ENCODE assay signal across 30 cellular contexts in genomic region chr12:70815056-70815455, GRCh38.
"Had no signal": no experiment of that assay in that cellular context is flagged by ENCODE, and none has a peak within 500 bp of the region (broad histone marks: within the 10 kb centered on the region; RNA-seq: fewer than 3 reads in every experiment).

No MANE protein-coding gene starts in this region.

- H3K36me3 Mint-ChIP-seq: activated naive CD4-positive, alpha-beta T cell treated with anti-CD3 and anti-CD28 coated beads, Interleukin-2, amount 10 ng/mL, durations not matched to agents 7 days and 5 days; activated naive CD8-positive, alpha-beta T cell treated with anti-CD3 and anti-CD28 coated beads, Interleukin-2, amount 10 ng/mL, durations not matched to agents 7 days and 5 days; brain had no signal

- H3K9me3 ChIP-seq: ascending aorta, esophagus squamous epithelium had no signal

- DNase-seq: activated B cell treated with CpG ODN at 0.5 μM for 24 hours; activated CD4-positive, alpha-beta T cell treated with anti-CD3 and anti-CD28 coated beads for 48 hours; activated CD4-positive, alpha-beta T cell treated with anti-CD3 and anti-CD28 coated beads, Interleukin-2, amount 50 U/mL, for 1 hour; activated CD4-positive, alpha-beta T cell treated with anti-CD3 and anti-CD28 coated beads, Interleukin-2, amount 50 U/mL, for 48 hours; activated CD8-positive, alpha-beta memory T cell treated with anti-CD3 and anti-CD28 coated beads for 24 hours; activated CD8-positive, alpha-beta T cell treated with anti-CD3 and anti-CD28 coated beads for 36 hours; activated gamma-delta T cell; activated naive CD4-positive, alpha-beta T cell; activated naive CD4-positive, alpha-beta T cell treated with anti-CD3 and anti-CD28 coated beads, Interleukin-2, amount 10 ng/mL, durations not matched to agents 7 days and 5 days; activated naive CD8-positive, alpha-beta T cell treated with anti-CD3 and anti-CD28 coated beads, Interleukin-2, amount 10 ng/mL, durations not matched to agents 7 days and 5 days; activated T-cell treated with anti-CD3 and anti-CD28 coated beads, Interleukin-2, amount 50 U/mL, for 1 hour; activated T-cell treated with anti-CD3 and anti-CD28 coated beads, Interleukin-2, amount 50 U/mL, for 72 hours; cortex of kidney; dermis blood vessel endothelial cell; effector CD4-positive, alpha-beta T cell; effector memory CD8-positive, alpha-beta T cell; erythroblast; esophagus squamous epithelium; foreskin melanocyte; heart right ventricle; hippocampal formation; T-helper 17 cell; T1000; WERI-Rb-1 had no signal

- H3K9me3 Mint-ChIP-seq: activated CD8-positive, alpha-beta T cell treated with anti-CD3 and anti-CD28 coated beads for 36 hours; activated naive CD4-positive, alpha-beta T cell treated with anti-CD3 and anti-CD28 coated beads, Interleukin-2, amount 10 ng/mL, durations not matched to agents 7 days and 5 days; activated naive CD8-positive, alpha-beta T cell treated with anti-CD3 and anti-CD28 coated beads, Interleukin-2, amount 10 ng/mL, durations not matched to agents 7 days and 5 days; activated T-cell treated with anti-CD3 and anti-CD28 coated beads, Interleukin-2, amount 50 U/mL, for 72 hours; T-helper 2 cell treated with Interferon-gamma antibody and Interleukin-4, amounts not matched to agents 5 μg/mL and 100 μg/mL, for 36 hours had no signal

- H3K27ac Mint-ChIP-seq: activated B cell treated with CpG ODN at 0.5 μM for 24 hours; activated CD8-positive, alpha-beta T cell treated with anti-CD3 and anti-CD28 coated beads for 36 hours; activated naive CD4-positive, alpha-beta T cell treated with anti-CD3 and anti-CD28 coated beads, Interleukin-2, amount 10 ng/mL, durations not matched to agents 7 days and 5 days; activated naive CD4-positive, alpha-beta T cell treated with anti-CD3 and anti-CD28 coated beads, Interleukin-2, amount 50 U/mL, for 72 hours; activated naive CD8-positive, alpha-beta T cell treated with anti-CD3 and anti-CD28 coated beads, Interleukin-2, amount 10 ng/mL, durations not matched to agents 7 days and 5 days; activated T-cell treated with anti-CD3 and anti-CD28 coated beads, Interleukin-2, amount 50 U/mL, for 72 hours; brain; effector memory CD8-positive, alpha-beta T cell; T-helper 17 cell; T-helper 2 cell treated with Interferon-gamma antibody and Interleukin-4, amounts not matched to agents 5 μg/mL and 100 μg/mL, for 36 hours had no signal

- H3K4me1 Mint-ChIP-seq: activated B cell treated with CpG ODN at 0.5 μM for 24 hours; activated naive CD4-positive, alpha-beta T cell treated with anti-CD3 and anti-CD28 coated beads, Interleukin-2, amount 10 ng/mL, durations not matched to agents 7 days and 5 days; activated naive CD8-positive, alpha-beta T cell treated with anti-CD3 and anti-CD28 coated beads, Interleukin-2, amount 10 ng/mL, durations not matched to agents 7 days and 5 days; central memory CD8-positive, alpha-beta T cell; T-helper 17 cell had no signal

- H3K27me3 ChIP-seq: ascending aorta, esophagus squamous epithelium, gastroesophageal sphincter, heart right ventricle had no signal

- H3K27ac ChIP-seq: ascending aorta, esophagus squamous epithelium, gastroesophageal sphincter, heart right ventricle, WERI-Rb-1 had no signal

- H3K27me3 Mint-ChIP-seq: activated B cell treated with CpG ODN at 0.5 μM for 24 hours; activated naive CD4-positive, alpha-beta T cell treated with anti-CD3 and anti-CD28 coated beads, Interleukin-2, amount 10 ng/mL, durations not matched to agents 7 days and 5 days; brain; effector memory CD8-positive, alpha-beta T cell; T-helper 17 cell had no signal

- H3K36me3 ChIP-seq: ascending aorta, esophagus squamous epithelium, gastroesophageal sphincter, heart right ventricle, WERI-Rb-1 had no signal

- H3K4me1 ChIP-seq: ascending aorta, esophagus squamous epithelium, gastroesophageal sphincter, heart right ventricle had no signal

- H3K4me3 Mint-ChIP-seq: activated B cell treated with CpG ODN at 0.5 μM for 24 hours; activated CD8-positive, alpha-beta T cell treated with anti-CD3 and anti-CD28 coated beads for 36 hours; activated naive CD4-positive, alpha-beta T cell treated with anti-CD3 and anti-CD28 coated beads, Interleukin-2, amount 10 ng/mL, durations not matched to agents 7 days and 5 days; activated naive CD8-positive, alpha-beta T cell treated with anti-CD3 and anti-CD28 coated beads, Interleukin-2, amount 10 ng/mL, durations not matched to agents 7 days and 5 days; activated T-cell treated with anti-CD3 and anti-CD28 coated beads, Interleukin-2, amount 50 U/mL, for 72 hours; brain; central memory CD8-positive, alpha-beta T cell; effector memory CD8-positive, alpha-beta T cell; T-helper 17 cell; T-helper 2 cell treated with Interferon-gamma antibody and Interleukin-4, amounts not matched to agents 5 μg/mL and 100 μg/mL, for 36 hours had no signal

- H3K4me3 ChIP-seq: ascending aorta, esophagus squamous epithelium, gastroesophageal sphincter, heart right ventricle had no signal
